8 cellular contexts compared by ENCODE assay signal in the genomic region with DNA sequence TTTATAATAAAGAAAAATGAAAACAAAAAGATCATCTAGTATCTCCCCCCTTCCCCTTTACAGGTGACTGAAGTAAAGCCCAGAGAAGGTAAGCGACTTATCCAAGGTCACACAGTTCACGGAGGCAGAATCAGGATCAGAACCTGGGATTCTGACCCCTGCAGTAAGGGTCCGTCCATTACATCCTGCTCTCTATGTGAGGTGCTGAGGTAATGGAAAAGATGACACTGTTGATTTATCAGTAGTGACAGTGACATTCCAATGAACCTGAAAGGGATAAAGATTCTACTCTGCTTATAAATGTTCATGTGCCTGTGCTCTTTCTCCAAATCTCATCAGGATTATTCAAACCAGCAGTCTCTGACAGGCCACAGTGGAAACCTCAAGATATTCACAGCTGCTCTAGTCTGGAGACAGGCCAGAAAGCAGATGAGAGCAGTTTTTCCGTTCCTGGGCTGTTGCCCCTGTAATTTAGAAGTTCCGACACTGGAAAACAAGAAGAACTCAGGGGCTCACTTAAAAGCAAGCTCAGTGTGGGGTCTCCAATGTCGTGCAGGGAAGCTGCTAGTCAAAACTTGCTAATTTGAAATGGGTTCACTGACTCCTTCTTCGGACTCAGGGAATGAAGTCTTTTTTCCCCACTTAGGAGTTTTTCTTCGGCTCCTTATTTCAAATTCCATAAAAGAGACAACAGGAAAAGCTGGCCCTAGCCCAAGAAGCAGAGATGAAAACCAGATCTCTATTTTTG.
DNase-seq lines count a peak whose midpoint lies in the region; ATAC-seq and TF ChIP-seq lines count a peak whose summit lies in the region.

No MANE protein-coding gene starts in this region.

- peaks cover 0 to 9% of the 10 kb centered on the region in 2 donors for H3K4me1 Mint-ChIP-seq in natural killer cell treated with Interleukin-12 subunit alpha and Interleukin-12 subunit beta and Interleukin-15 and Interleukin-18, amount 100 ng/mL, for 72 hours (ENCODE audit: low read depth in 2 of 2)
- peaks cover 0 to 10% (median 0%) of the 10 kb centered on the region in 7 donors for H3K4me1 Mint-ChIP-seq in naive thymus-derived CD4-positive, alpha-beta T cell

- DNase-seq in GM10266 (ENCODE audit: extremely low spot score) (peak; percentile 36), GM23248 (peak; percentile 44), NCI-H1105 treated with DMSO at 0.1 percent for 48 hours (lab: John Stamatoyannopoulos, UW) (peak; percentile 49), fibroblast of lung (ENCODE audit: low read depth in 2 of 2) (peak; percentile 47 to 70), smooth muscle cell of the brain vasculature (ENCODE audit: low read depth, low spot score) (peak; percentile 53), spleen (no peak)
- no peak for DNase-seq in natural killer cell treated with Interleukin-12 subunit alpha and Interleukin-12 subunit beta and Interleukin-15 and Interleukin-18, amount 100 ng/mL, for 72 hours (ENCODE audit: low spot score)
- no peak for DNase-seq in naive thymus-derived CD4-positive, alpha-beta T cell

- H4K20me1 ChIP-seq in GM23248 (ENCODE audit: insufficient read depth) = no peaks in the 10 kb centered on the region
- H4K20me1 ChIP-seq in fibroblast of lung (ENCODE audit: control insufficient read depth, extremely low read depth, insufficient read depth, low read length) = no peaks in the 10 kb centered on the region

- H3K36me3 Mint-ChIP-seq in natural killer cell treated with Interleukin-12 subunit alpha and Interleukin-12 subunit beta and Interleukin-15 and Interleukin-18, amount 100 ng/mL, for 72 hours = no peaks in the 10 kb centered on the region
- no peaks in the 10 kb centered on the region for H3K36me3 Mint-ChIP-seq in naive thymus-derived CD4-positive, alpha-beta T cell

- no peak for ATAC-seq in natural killer cell treated with Interleukin-12 subunit alpha and Interleukin-12 subunit beta and Interleukin-15 and Interleukin-18, amount 100 ng/mL, for 72 hours
- no peak for ATAC-seq in naive thymus-derived CD4-positive, alpha-beta T cell

- H3K4me3 ChIP-seq in GM23248 = no peak overlapping the region
- H3K4me3 ChIP-seq in fibroblast of lung (replicated peaks in 1 of 4; ENCODE audit: control extremely low read depth in 1 of 4, insufficient read depth in 1 of 4, low read depth in 3 of 4, low read length in 4 of 4) = peak overlapping the region in 1 of 4 experiments; percentile 30
- no peak overlapping the region for H3K4me3 ChIP-seq in spleen
- H3K4me3 ChIP-seq in naive thymus-derived CD4-positive, alpha-beta T cell (ENCODE audit: low read length) = no peak overlapping the region

- no peak overlapping the region for H3K4me2 ChIP-seq in GM23248 (ENCODE audit: unreplicated experiment)
- no peak overlapping the region for H3K4me2 ChIP-seq in fibroblast of lung (ENCODE audit: extremely low read depth, insufficient read depth, low read length)

- in situ Hi-C loops in GM23248 (cut with MboI) = no loop called here

- no peaks in the 10 kb centered on the region for H3K9me2 ChIP-seq in GM23248 (ENCODE audit: insufficient read depth)

- H3K4me1 ChIP-seq in GM23248 (ENCODE audit: insufficient read depth) (no peaks in the 10 kb centered on the region), fibroblast of lung (ENCODE audit: control insufficient read depth, extremely low read depth, insufficient read depth, low read length) (no peaks in the 10 kb centered on the region), spleen (peaks cover 0 to 24% (median 13%) of the 10 kb centered on the region in 6 donors)
- H3K4me1 ChIP-seq in naive thymus-derived CD4-positive, alpha-beta T cell (ENCODE audit: control insufficient read depth in 2 of 2, insufficient read depth in 2 of 2, low read length in 2 of 2) = no peaks in the 10 kb centered on the region

- peaks cover 11% of the 10 kb centered on the region for H3K27me3 ChIP-seq in GM23248 (replicated peaks; ENCODE audit: insufficient read depth)
- peaks cover 13% of the 10 kb centered on the region for H3K27me3 ChIP-seq in fibroblast of lung (ENCODE audit: control insufficient read depth, insufficient read depth, low read length)
- peaks cover 0 to 12% (median 0%) of the 10 kb centered on the region in 7 donors for H3K27me3 ChIP-seq in spleen (replicated peaks in 1 of 7)
- no peaks in the 10 kb centered on the region for H3K27me3 ChIP-seq in naive thymus-derived CD4-positive, alpha-beta T cell (ENCODE audit: control insufficient read depth in 2 of 2, insufficient read depth in 2 of 2, low read length in 2 of 2)

- H3K9ac ChIP-seq in GM23248 = no peak overlapping the region
- no peak overlapping the region for H3K9ac ChIP-seq in fibroblast of lung (ENCODE audit: insufficient read depth, low read length)

- H3F3A ChIP-seq in GM23248 (ENCODE audit: insufficient read depth) = no peaks in the 10 kb centered on the region

- H3K4me3 Mint-ChIP-seq in natural killer cell treated with Interleukin-12 subunit alpha and Interleukin-12 subunit beta and Interleukin-15 and Interleukin-18, amount 100 ng/mL, for 72 hours = no peak overlapping the region
- H3K4me3 Mint-ChIP-seq in naive thymus-derived CD4-positive, alpha-beta T cell = no peak overlapping the region

- no peak overlapping the region for H2AFZ ChIP-seq in GM23248
- H2AFZ ChIP-seq in fibroblast of lung (ENCODE audit: low read length) = no peak overlapping the region

- H3K27me3 Mint-ChIP-seq in natural killer cell treated with Interleukin-12 subunit alpha and Interleukin-12 subunit beta and Interleukin-15 and Interleukin-18, amount 100 ng/mL, for 72 hours = peaks cover 25 to 47% of the 10 kb centered on the region in 2 donors
- peaks cover 8 to 41% (median 28%) of the 10 kb centered on the region in 5 donors for H3K27me3 Mint-ChIP-seq in naive thymus-derived CD4-positive, alpha-beta T cell

- TF ChIP-seq CTCF in GM10266 (IDR thresholded peaks at IDR 0.05; ENCODE audit: control insufficient read depth, insufficient read depth, low read depth, missing control alignments) (no peak), fibroblast of lung (conservative IDR thresholded peaks at IDR 0.05 in 1 of 2, IDR thresholded peaks at IDR 0.05 in 1 of 2; ENCODE audit: low read depth in 1 of 2, low read length in 2 of 2) (peak; percentile 9 to 19), spleen (IDR thresholded peaks at IDR 0.05 in 8 of 11, conservative IDR thresholded peaks at IDR 0.05 in 3 of 11) (no peak)

- H3K36me3 ChIP-seq in GM23248 (ENCODE audit: low read depth) (no peaks in the 10 kb centered on the region), fibroblast of lung (ENCODE audit: control insufficient read depth, insufficient read depth, low read length) (no peaks in the 10 kb centered on the region), spleen (no peaks in the 10 kb centered on the region)
- H3K36me3 ChIP-seq in naive thymus-derived CD4-positive, alpha-beta T cell (ENCODE audit: control insufficient read depth in 2 of 3, insufficient read depth in 3 of 3, low read length in 3 of 3) = no peaks in the 10 kb centered on the region

- H3K27ac ChIP-seq in GM23248 = no peak overlapping the region
- H3K27ac ChIP-seq in fibroblast of lung (ENCODE audit: insufficient read depth, low read length) = no peak overlapping the region
- H3K27ac ChIP-seq in spleen = peak overlapping the region in 3 of 8 donors; percentile 5 to 59 (median 12)
- H3K27ac ChIP-seq in naive thymus-derived CD4-positive, alpha-beta T cell (ENCODE audit: low read depth, low read length) = no peak overlapping the region

- H3K79me2 ChIP-seq in GM23248 (ENCODE audit: insufficient read depth) (no peaks in the 10 kb centered on the region), fibroblast of lung (ENCODE audit: control insufficient read depth, insufficient read depth, low read length) (no peaks in the 10 kb centered on the region)

- TF ChIP-seq POLR2A in spleen (IDR thresholded peaks at IDR 0.05) = no peak

- H3K27ac Mint-ChIP-seq in natural killer cell treated with Interleukin-12 subunit alpha and Interleukin-12 subunit beta and Interleukin-15 and Interleukin-18, amount 100 ng/mL, for 72 hours = no peak overlapping the region
- no peak overlapping the region for H3K27ac Mint-ChIP-seq in naive thymus-derived CD4-positive, alpha-beta T cell

- intact Hi-C loops in spleen (cut with DNase I; ENCODE audit: low total_unique reads) = no loop called here
- intact Hi-C loops in naive thymus-derived CD4-positive, alpha-beta T cell (cut with micrococcal nuclease) = no loop called here

- CTCF ChIA-PET in naive thymus-derived CD4-positive, alpha-beta T cell (lab: Charles Lee) = no interaction called here

- POLR2A ChIA-PET in naive thymus-derived CD4-positive, alpha-beta T cell (lab: Charles Lee) = no interaction called here

- no peaks in the 10 kb centered on the region for H3K9me3 Mint-ChIP-seq in natural killer cell treated with Interleukin-12 subunit alpha and Interleukin-12 subunit beta and Interleukin-15 and Interleukin-18, amount 100 ng/mL, for 72 hours
- H3K9me3 Mint-ChIP-seq in naive thymus-derived CD4-positive, alpha-beta T cell = no peaks in the 10 kb centered on the region

- H3K9me3 ChIP-seq in GM23248 (ENCODE audit: low read depth) (no peaks in the 10 kb centered on the region), fibroblast of lung (ENCODE audit: control insufficient read depth, insufficient read depth, low read depth, low read length) (no peaks in the 10 kb centered on the region), spleen (no peaks in the 10 kb centered on the region)
- no peaks in the 10 kb centered on the region for H3K9me3 ChIP-seq in naive thymus-derived CD4-positive, alpha-beta T cell (ENCODE audit: control insufficient read depth in 2 of 3, low read length in 3 of 3)

- WGBS in GM23248 (ENCODE audit: low coverage in 1 of 2, low lambda C conversion rate in 2 of 2, missing lambda C conversion rate in 2 of 2), 2 experiments = 33 to 36% methylated on average over 8 of the region's 8 CpGs
- 47 to 75% (median 65%) methylated on average over 8 of the region's 8 CpGs for WGBS in spleen, 5 donors

Comparison
In these comparisons a context has a peak if more than half of its experiments do, and no peak if none do; other contexts are left out.
1. DNase-seq: peak in GM10266 (single experiment), GM23248 (single experiment), NCI-H1105 treated with DMSO at 0.1 percent for 48 hours (single experiment), fibroblast of lung (2 of 2) and smooth muscle cell of the brain vasculature (single experiment); none in natural killer cell treated with Interleukin-12 subunit alpha and Interleukin-12 subunit beta and Interleukin-15 and Interleukin-18, amount 100 ng/mL, for 72 hours (single experiment), spleen (single experiment) and naive thymus-derived CD4-positive, alpha-beta T cell (0 of 9).
2. CTCF ChIP-seq: peak in fibroblast of lung (2 of 2); none in GM10266 (single experiment) and spleen (0 of 11).